2 cellular contexts compared by ENCODE assay signal in the genomic region with DNA sequence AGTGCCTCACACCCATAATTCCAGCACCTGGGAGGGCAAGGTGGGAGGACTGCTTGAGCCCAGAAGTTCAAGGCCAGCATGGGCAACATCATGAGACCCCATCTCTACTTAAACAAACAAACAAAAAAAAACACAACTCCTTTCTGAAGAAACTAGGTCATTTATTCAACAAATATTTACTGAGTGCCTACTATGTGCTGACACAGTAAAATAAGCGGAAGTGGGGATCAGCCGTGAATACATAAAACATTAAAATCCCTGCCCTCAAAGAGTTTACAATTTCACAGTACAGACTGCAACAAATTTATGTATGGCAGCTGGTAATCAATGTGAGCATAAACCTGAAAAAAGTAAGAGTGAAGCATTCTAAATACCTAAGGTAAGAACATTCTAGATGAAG.
TF ChIP-seq lines count a peak whose summit lies in the region.

No MANE protein-coding gene starts in this region.

TF ChIP-seq in A549, 52 proteins besides CTCF, POLR2A, EP300 and RAD21:
- TF ChIP-seq ZNF302 (CRISPR knock-in tag; IDR thresholded peaks at IDR 0.05) (no peak), HOXA7 (CRISPR knock-in tag; IDR thresholded peaks at IDR 0.05) (no peak), MAFK (IDR thresholded peaks at IDR 0.05; ENCODE audit: partially characterized antibody) (peak; percentile 34), ZC3H11A (IDR thresholded peaks at IDR 0.05) (no peak), FOSB (CRISPR knock-in tag; IDR thresholded peaks at IDR 0.05) (no peak), CBX8 (IDR thresholded peaks at IDR 0.05) (no peak), ZSCAN20 (CRISPR knock-in tag; IDR thresholded peaks at IDR 0.05) (no peak), HOXB13 (CRISPR knock-in tag; IDR thresholded peaks at IDR 0.05; ENCODE audit: low read depth) (no peak)

TF ChIP-seq in K562, 482 proteins besides CTCF, POLR2A, EP300 and RAD21:
- TF ChIP-seq KDM1A (IDR thresholded peaks at IDR 0.05) (no peak), EZH2 (IDR thresholded peaks at IDR 0.05; ENCODE audit: borderline replicate concordance, low read depth, low read length) (no peak), C11orf30 (IDR thresholded peaks at IDR 0.05; ENCODE audit: low read depth) (peak; percentile 42; the same call in 1 of the 2 replicates), KLF16 (IDR thresholded peaks at IDR 0.05) (no peak), ZNF124 (CRISPR knock-in tag; IDR thresholded peaks at IDR 0.05) (no peak), ZNF24 (IDR thresholded peaks at IDR 0.05) (no peak), RCOR1 (IDR thresholded peaks at IDR 0.05; ENCODE audit: borderline replicate concordance in 1 of 2, low read depth in 2 of 2, low read length in 2 of 2) (no peak), TBP (optimal IDR thresholded peaks at IDR 0.05; ENCODE audit: low read depth, low read length) (no peak), ZBTB17 (CRISPR knock-in tag; IDR thresholded peaks at IDR 0.05) (no peak), ZNF316 (IDR thresholded peaks at IDR 0.05) (peak; percentile 78), ZKSCAN1 (IDR thresholded peaks at IDR 0.05; ENCODE audit: low read depth, low read length) (no peak), MAFG (tag; conservative IDR thresholded peaks at IDR 0.05) (0 out of 2 replicates have a peak, but pooled peaks have one; percentile 34), MAFF (IDR thresholded peaks at IDR 0.05; ENCODE audit: low read length) (peak; percentile 44; the same call in 1 of the 2 replicates)
- TF ChIP-seq, protein P1, sequence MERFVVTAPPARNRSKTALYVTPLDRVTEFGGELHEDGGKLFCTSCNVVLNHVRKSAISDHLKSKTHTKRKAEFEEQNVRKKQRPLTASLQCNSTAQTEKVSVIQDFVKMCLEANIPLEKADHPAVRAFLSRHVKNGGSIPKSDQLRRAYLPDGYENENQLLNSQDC (CRISPR knock-in tag; IDR thresholded peaks at IDR 0.05) = no peak
- TF ChIP-seq, protein P2, sequence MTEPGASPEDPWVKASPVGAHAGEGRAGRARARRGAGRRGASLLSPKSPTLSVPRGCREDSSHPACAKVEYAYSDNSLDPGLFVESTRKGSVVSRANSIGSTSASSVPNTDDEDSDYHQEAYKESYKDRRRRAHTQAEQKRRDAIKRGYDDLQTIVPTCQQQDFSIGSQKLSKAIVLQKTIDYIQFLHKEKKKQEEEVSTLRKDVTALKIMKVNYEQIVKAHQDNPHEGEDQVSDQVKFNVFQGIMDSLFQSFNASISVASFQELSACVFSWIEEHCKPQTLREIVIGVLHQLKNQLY (CRISPR knock-in tag; conservative IDR thresholded peaks at IDR 0.05) = no peak
- TF ChIP-seq, protein P3, sequence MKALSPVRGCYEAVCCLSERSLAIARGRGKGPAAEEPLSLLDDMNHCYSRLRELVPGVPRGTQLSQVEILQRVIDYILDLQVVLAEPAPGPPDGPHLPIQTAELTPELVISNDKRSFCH (CRISPR knock-in tag; IDR thresholded peaks at IDR 0.05) = no peak
- TF ChIP-seq, protein P3 (tag; IDR thresholded peaks at IDR 0.05) = no peak
- TF ChIP-seq, protein P4, sequence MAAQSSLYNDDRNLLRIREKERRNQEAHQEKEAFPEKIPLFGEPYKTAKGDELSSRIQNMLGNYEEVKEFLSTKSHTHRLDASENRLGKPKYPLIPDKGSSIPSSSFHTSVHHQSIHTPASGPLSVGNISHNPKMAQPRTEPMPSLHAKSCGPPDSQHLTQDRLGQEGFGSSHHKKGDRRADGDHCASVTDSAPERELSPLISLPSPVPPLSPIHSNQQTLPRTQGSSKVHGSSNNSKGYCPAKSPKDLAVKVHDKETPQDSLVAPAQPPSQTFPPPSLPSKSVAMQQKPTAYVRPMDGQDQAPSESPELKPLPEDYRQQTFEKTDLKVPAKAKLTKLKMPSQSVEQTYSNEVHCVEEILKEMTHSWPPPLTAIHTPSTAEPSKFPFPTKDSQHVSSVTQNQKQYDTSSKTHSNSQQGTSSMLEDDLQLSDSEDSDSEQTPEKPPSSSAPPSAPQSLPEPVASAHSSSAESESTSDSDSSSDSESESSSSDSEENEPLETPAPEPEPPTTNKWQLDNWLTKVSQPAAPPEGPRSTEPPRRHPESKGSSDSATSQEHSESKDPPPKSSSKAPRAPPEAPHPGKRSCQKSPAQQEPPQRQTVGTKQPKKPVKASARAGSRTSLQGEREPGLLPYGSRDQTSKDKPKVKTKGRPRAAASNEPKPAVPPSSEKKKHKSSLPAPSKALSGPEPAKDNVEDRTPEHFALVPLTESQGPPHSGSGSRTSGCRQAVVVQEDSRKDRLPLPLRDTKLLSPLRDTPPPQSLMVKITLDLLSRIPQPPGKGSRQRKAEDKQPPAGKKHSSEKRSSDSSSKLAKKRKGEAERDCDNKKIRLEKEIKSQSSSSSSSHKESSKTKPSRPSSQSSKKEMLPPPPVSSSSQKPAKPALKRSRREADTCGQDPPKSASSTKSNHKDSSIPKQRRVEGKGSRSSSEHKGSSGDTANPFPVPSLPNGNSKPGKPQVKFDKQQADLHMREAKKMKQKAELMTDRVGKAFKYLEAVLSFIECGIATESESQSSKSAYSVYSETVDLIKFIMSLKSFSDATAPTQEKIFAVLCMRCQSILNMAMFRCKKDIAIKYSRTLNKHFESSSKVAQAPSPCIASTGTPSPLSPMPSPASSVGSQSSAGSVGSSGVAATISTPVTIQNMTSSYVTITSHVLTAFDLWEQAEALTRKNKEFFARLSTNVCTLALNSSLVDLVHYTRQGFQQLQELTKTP (IDR thresholded peaks at IDR 0.05; ENCODE audit: low read depth in 1 of 2, partially characterized antibody in 2 of 2) = no peak
- TF ChIP-seq, protein P5, sequence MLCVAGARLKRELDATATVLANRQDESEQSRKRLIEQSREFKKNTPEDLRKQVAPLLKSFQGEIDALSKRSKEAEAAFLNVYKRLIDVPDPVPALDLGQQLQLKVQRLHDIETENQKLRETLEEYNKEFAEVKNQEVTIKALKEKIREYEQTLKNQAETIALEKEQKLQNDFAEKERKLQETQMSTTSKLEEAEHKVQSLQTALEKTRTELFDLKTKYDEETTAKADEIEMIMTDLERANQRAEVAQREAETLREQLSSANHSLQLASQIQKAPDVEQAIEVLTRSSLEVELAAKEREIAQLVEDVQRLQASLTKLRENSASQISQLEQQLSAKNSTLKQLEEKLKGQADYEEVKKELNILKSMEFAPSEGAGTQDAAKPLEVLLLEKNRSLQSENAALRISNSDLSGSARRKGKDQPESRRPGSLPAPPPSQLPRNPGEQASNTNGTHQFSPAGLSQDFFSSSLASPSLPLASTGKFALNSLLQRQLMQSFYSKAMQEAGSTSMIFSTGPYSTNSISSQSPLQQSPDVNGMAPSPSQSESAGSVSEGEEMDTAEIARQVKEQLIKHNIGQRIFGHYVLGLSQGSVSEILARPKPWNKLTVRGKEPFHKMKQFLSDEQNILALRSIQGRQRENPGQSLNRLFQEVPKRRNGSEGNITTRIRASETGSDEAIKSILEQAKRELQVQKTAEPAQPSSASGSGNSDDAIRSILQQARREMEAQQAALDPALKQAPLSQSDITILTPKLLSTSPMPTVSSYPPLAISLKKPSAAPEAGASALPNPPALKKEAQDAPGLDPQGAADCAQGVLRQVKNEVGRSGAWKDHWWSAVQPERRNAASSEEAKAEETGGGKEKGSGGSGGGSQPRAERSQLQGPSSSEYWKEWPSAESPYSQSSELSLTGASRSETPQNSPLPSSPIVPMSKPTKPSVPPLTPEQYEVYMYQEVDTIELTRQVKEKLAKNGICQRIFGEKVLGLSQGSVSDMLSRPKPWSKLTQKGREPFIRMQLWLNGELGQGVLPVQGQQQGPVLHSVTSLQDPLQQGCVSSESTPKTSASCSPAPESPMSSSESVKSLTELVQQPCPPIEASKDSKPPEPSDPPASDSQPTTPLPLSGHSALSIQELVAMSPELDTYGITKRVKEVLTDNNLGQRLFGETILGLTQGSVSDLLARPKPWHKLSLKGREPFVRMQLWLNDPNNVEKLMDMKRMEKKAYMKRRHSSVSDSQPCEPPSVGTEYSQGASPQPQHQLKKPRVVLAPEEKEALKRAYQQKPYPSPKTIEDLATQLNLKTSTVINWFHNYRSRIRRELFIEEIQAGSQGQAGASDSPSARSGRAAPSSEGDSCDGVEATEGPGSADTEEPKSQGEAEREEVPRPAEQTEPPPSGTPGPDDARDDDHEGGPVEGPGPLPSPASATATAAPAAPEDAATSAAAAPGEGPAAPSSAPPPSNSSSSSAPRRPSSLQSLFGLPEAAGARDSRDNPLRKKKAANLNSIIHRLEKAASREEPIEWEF (CRISPR knock-in tag; IDR thresholded peaks at IDR 0.05) = no peak
- TF ChIP-seq, protein P6, sequence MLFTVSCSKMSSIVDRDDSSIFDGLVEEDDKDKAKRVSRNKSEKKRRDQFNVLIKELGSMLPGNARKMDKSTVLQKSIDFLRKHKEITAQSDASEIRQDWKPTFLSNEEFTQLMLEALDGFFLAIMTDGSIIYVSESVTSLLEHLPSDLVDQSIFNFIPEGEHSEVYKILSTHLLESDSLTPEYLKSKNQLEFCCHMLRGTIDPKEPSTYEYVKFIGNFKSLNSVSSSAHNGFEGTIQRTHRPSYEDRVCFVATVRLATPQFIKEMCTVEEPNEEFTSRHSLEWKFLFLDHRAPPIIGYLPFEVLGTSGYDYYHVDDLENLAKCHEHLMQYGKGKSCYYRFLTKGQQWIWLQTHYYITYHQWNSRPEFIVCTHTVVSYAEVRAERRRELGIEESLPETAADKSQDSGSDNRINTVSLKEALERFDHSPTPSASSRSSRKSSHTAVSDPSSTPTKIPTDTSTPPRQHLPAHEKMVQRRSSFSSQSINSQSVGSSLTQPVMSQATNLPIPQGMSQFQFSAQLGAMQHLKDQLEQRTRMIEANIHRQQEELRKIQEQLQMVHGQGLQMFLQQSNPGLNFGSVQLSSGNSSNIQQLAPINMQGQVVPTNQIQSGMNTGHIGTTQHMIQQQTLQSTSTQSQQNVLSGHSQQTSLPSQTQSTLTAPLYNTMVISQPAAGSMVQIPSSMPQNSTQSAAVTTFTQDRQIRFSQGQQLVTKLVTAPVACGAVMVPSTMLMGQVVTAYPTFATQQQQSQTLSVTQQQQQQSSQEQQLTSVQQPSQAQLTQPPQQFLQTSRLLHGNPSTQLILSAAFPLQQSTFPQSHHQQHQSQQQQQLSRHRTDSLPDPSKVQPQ (CRISPR knock-in tag; IDR thresholded peaks at IDR 0.05; ENCODE audit: borderline replicate concordance) = no peak
